Comparison of ENCODE assay signal across 8 cellular contexts in genomic region chr6:30238178-30238795, GRCh38. TPM values are rescaled to one million over a fixed set of nuclear protein-coding genes. Genes with fewer than 3 reads are reported as not detected.
A peak's percentile ranks its signal among the peaks of the same experiment; 100 is the strongest.
DNase-seq lines count a peak whose midpoint lies in the region; ATAC-seq, FAIRE-seq and TF ChIP-seq lines count a peak whose summit lies in the region.

No MANE protein-coding gene starts in this region.

- H4K20me1 ChIP-seq in PC-9 (ENCODE audit: insufficient read depth) = no peaks in the 10 kb centered on the region

- no peak overlapping the region for H3K4me2 ChIP-seq in PC-9

- TF ChIP-seq CTCF in PC-9 (conservative IDR thresholded peaks at IDR 0.05) (peak; percentile 55; the same call in 1 of the 2 replicates), foreskin fibroblast (IDR thresholded peaks at IDR 0.05; ENCODE audit: low read depth, low read length) (peak; percentile 48), body of pancreas (IDR thresholded peaks at IDR 0.05) (no peak)

- intact Hi-C loops in PC-9 (cut with micrococcal nuclease; ENCODE audit: unreplicated experiment) = loop anchor here (2.0 to 5.0 kb wide), 2 partner anchors 159 to 214 kb away; no protein-coding TSS in a partner anchor
- intact Hi-C loops in body of pancreas (cut with DNase I) = no loop called here

- no peak for FAIRE-seq in RCC 7860 (lab: Jason Lieb, UNC)

- H3K4me1 ChIP-seq in PC-9 (replicated peaks; ENCODE audit: insufficient read depth) = no peaks in the 10 kb centered on the region
- no peaks in the 10 kb centered on the region for H3K4me1 ChIP-seq in body of pancreas

- POLR2A ChIA-PET in PC-9 (lab: Charles Lee; ENCODE audit: unreplicated experiment) = no interaction called here

- H3K79me2 ChIP-seq in PC-9 (ENCODE audit: low read depth) = no peaks in the 10 kb centered on the region

- H2AFZ ChIP-seq in PC-9 = no peak overlapping the region

- DNase-seq in A172 (ENCODE audit: low spot score) (peak; percentile 5), EH (ENCODE audit: low read depth) (peak; percentile 59), PC-9 (no peak), foreskin fibroblast (peak in 1 of 2 donors; percentile 46), body of pancreas (no peak), NK-92 (lab: John Stamatoyannopoulos, UW; ENCODE audit: unreplicated experiment) (no peak), RCC 7860 (ENCODE audit: low spot score) (no peak)

- BruUV-seq in PC-9 (replicated peaks; lab: Mats Ljungman, UMichigan) = no TSS peak

- H3K36me3 ChIP-seq in PC-9 (ENCODE audit: low read depth) (no peaks in the 10 kb centered on the region), body of pancreas (replicated peaks in 1 of 2; ENCODE audit: insufficient read depth in 1 of 2, low read depth in 2 of 2) (no peaks in the 10 kb centered on the region)

- CTCF ChIA-PET in PC-9 (lab: Charles Lee) = interaction anchor here (0.5 to 1.4 kb wide), 4 partner anchors 105 to 367 kb away, joined by 3 to 5 read pairs (median 4); no protein-coding TSS in a partner anchor

- 46 to 62% methylated on average over 6 of the region's 6 CpGs for whole genome bisulfite sequencing in body of pancreas, 2 donors

- no peaks in the 10 kb centered on the region for H3F3A ChIP-seq in PC-9 (ENCODE audit: insufficient read depth, low read depth)

- no peak for ATAC-seq in body of pancreas
- ATAC-seq in HG03108 (IDR thresholded peaks at IDR 0.05; ENCODE audit: unreplicated experiment) = no peak

- no peaks in the 10 kb centered on the region for H3K9me3 ChIP-seq in PC-9 (ENCODE audit: insufficient read depth, low read depth)
- H3K9me3 ChIP-seq in body of pancreas = no peaks in the 10 kb centered on the region

- H3K4me3 ChIP-seq in PC-9 (no peak overlapping the region), foreskin fibroblast (ENCODE audit: low read depth in 1 of 2, low read length in 2 of 2) (no peak overlapping the region), body of pancreas (no peak overlapping the region)

- peaks cover 6% of the 10 kb centered on the region; the same call in 1 of the 2 replicates for H3K9me2 ChIP-seq in PC-9 (ENCODE audit: insufficient read depth)

- TF ChIP-seq POLR2A in body of pancreas (IDR thresholded peaks at IDR 0.05) = no peak

- H3K27ac ChIP-seq in PC-9 (no peak overlapping the region), body of pancreas (no peak overlapping the region)

- peaks cover 67% of the 10 kb centered on the region for H3K27me3 ChIP-seq in PC-9 (ENCODE audit: insufficient read depth, low read depth)
- no peaks in the 10 kb centered on the region for H3K27me3 ChIP-seq in body of pancreas

RNA-seq across cellular contexts. Expression of gene TRIM26, which starts 25.1 kb away (rescaled TPM):
- 27.8 and 37.0 TPM in 2 replicates for total RNA-seq in A172 (2014; rRNA removed; shearing (Covaris generic))
- total RNA-seq in PC-9 (2021) (45.3 and 53.9 TPM in 2 replicates), body of pancreas (10 to 100 TPM; 31.9 to 66.6 TPM)

Comparison
In these comparisons a context has a peak if more than half of its experiments do, and no peak if none do; other contexts are left out.
1. DNase-seq: peak in A172 (single experiment) and EH (single experiment); none in PC-9 (0 of 2), body of pancreas (0 of 4), NK-92 (single experiment) and RCC 7860 (single experiment).
2. CTCF ChIP-seq: peak in PC-9 (single experiment) and foreskin fibroblast (single experiment); none in body of pancreas (0 of 7).